In genomic region chr5:95114902-95115301, GRCh38 we compare ENCODE assay signal across 7 cellular contexts.
"Had no signal": no experiment of that assay in that cellular context is flagged by ENCODE, and none has a peak within 500 bp of the region (broad histone marks: within the 10 kb centered on the region; RNA-seq: fewer than 3 reads in every experiment).

No MANE protein-coding gene starts in this region.

- H3K27ac ChIP-seq: HL-60, KMS-11 had no signal

- H3K4me3 ChIP-seq: K562 had no signal

- DNase-seq: IMR-90, KBM-7, KG1 had no signal

- ATAC-seq: HepG2, K562 had no signal
